17 cellular contexts compared by ENCODE assay signal in the genomic region with DNA sequence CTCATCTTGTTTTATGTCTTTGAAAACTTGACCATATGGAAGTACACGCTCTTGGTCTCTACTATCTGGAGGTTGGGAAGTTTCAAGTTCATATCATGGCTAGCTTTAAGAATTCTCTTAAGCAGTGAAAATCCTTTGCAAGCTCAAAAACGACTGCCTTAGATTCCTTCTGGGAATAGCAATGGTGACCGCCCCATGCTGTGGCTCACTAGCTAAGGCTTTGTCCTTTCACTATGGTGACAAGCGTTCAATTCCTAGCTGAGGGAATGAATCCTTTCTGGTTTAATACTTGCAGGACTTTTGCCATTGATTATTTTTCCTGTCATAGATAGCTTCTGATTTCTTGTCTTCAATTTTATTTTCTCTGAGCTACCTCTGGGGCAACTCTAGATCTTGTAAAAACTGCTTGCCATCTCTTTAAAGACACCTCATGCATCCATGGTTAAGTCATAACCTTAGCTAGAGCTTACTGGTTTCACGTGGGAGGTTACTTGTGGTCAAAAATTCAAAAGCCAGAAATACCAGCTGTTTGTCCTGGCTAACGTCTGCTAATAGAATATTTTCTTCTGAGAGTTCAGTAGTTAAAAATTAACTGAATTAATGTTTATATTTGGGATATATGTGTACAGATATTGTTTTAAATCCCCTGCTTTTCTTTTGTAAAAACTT.
A peak's percentile ranks its signal among the peaks of the same experiment; 100 is the strongest.
DNase-seq lines count a peak whose midpoint lies in the region; ATAC-seq and TF ChIP-seq lines count a peak whose summit lies in the region.
"Had no signal": no experiment of that assay in that cellular context is flagged by ENCODE, and none has a peak within 500 bp of the region (broad histone marks: within the 10 kb centered on the region; RNA-seq: fewer than 3 reads in every experiment).

No MANE protein-coding gene starts in this region.

- H3K4me1 ChIP-seq in adipocyte (ENCODE audit: control insufficient read depth, insufficient read depth, low read length): no peaks in the 10 kb centered on the region
- no peaks in the 10 kb centered on the region for H3K4me1 ChIP-seq in right atrium auricular region

- H3K4me3 ChIP-seq in adipocyte (ENCODE audit: low read length) (no peak overlapping the region), right atrium auricular region (no peak overlapping the region)

- no peak overlapping the region for H3K9ac ChIP-seq in adipocyte (ENCODE audit: low read length)

- H3K36me3 ChIP-seq in adipocyte (ENCODE audit: control insufficient read depth, insufficient read depth, low read length, severe bottlenecking) (no peaks in the 10 kb centered on the region), right atrium auricular region (no peaks in the 10 kb centered on the region)

- no peak for TF ChIP-seq CTCF in right atrium auricular region (IDR thresholded peaks at IDR 0.05)

- DNase-seq in adipocyte (ENCODE audit: low read depth) (peak; percentile 7), myocyte (ENCODE audit: low read depth) (peak; percentile 77), right atrium auricular region (ENCODE audit: low spot score) (no peak), inferior parietal cortex (ENCODE audit: extremely low spot score) (no peak)
- no peak for DNase-seq in stimulated activated CD4-positive, alpha-beta T cell treated with anti-CD3 and anti-CD28 coated beads, Interleukin-4, amount 100 ng/mL, for 4 hours
- no peak for DNase-seq in stimulated activated CD4-positive, alpha-beta T cell treated with anti-CD3 and anti-CD28 coated beads, Interleukin-12 subunit alpha, Interleukin-12 subunit beta, amount 100 ng/mL, for 4 hours
- DNase-seq: activated CD4-positive, alpha-beta T cell treated with anti-CD3 and anti-CD28 coated beads for 1 hour; dermis blood vessel endothelial cell; EL; foreskin melanocyte; Kasumi-1; right cardiac atrium; stimulated activated naive CD8-positive, alpha-beta T cell treated with anti-CD3 and anti-CD28 coated beads, Interleukin-15, amount 100 ng/mL, for 72 hours; SW 1271 had no signal

- H3K9me3 ChIP-seq in adipocyte (ENCODE audit: control insufficient read depth, low read length) (peaks cover 3% of the 10 kb centered on the region), right atrium auricular region (no peaks in the 10 kb centered on the region)

- H3K27me3 ChIP-seq in adipocyte (replicated peaks; ENCODE audit: control insufficient read depth, insufficient read depth, low read length) (no peaks in the 10 kb centered on the region), right atrium auricular region (no peaks in the 10 kb centered on the region)

- ATAC-seq in GM19023 (IDR thresholded peaks at IDR 0.05; ENCODE audit: unreplicated experiment) (peak; percentile 69), HG02938 (IDR thresholded peaks at IDR 0.05; ENCODE audit: unreplicated experiment) (peak; percentile 64)
- ATAC-seq: right cardiac atrium; stimulated activated naive CD8-positive, alpha-beta T cell treated with anti-CD3 and anti-CD28 coated beads, Interleukin-15, amount 100 ng/mL, for 72 hours had no signal

- H3K27ac ChIP-seq in right atrium auricular region: no peak overlapping the region
- H3K27ac ChIP-seq: C4-2B had no signal

Comparison
In these comparisons a context has a peak if more than half of its experiments do, and no peak if none do; other contexts are left out.
1. DNase-seq: peak in adipocyte (single experiment) and myocyte (single experiment); none in right atrium auricular region (single experiment), stimulated activated CD4-positive, alpha-beta T cell treated with anti-CD3 and anti-CD28 coated beads, Interleukin-4, amount 100 ng/mL, for 4 hours (0 of 2), inferior parietal cortex (single experiment) and stimulated activated CD4-positive, alpha-beta T cell treated with anti-CD3 and anti-CD28 coated beads, Interleukin-12 subunit alpha, Interleukin-12 subunit beta, amount 100 ng/mL, for 4 hours (single experiment).